Comparison of ENCODE assay signal across 19 cellular contexts in genomic region chr2:177714704-177715103, GRCh38.
A peak's percentile ranks its signal among the peaks of the same experiment; 100 is the strongest.
DNase-seq lines count a peak whose midpoint lies in the region; ATAC-seq and TF ChIP-seq lines count a peak whose summit lies in the region.
"Had no signal": no experiment of that assay in that cellular context is flagged by ENCODE, and none has a peak within 500 bp of the region (broad histone marks: within the 10 kb centered on the region; RNA-seq: fewer than 3 reads in every experiment).

No MANE protein-coding gene starts in this region.

- H3K4me1 ChIP-seq in PC-9 (replicated peaks; ENCODE audit: insufficient read depth) = no peaks in the 10 kb centered on the region

- ATAC-seq in GM21367 (IDR thresholded peaks at IDR 0.05; ENCODE audit: unreplicated experiment) = no peak
- ATAC-seq in HG03175 (IDR thresholded peaks at IDR 0.05; ENCODE audit: unreplicated experiment) = no peak
- ATAC-seq: SK-N-SH treated with all-trans-retinoic acid at 6 μM for 48 hours had no signal

- no peaks in the 10 kb centered on the region for H3K9me3 Mint-ChIP-seq in nephron
- H3K9me3 Mint-ChIP-seq: CD14-positive monocyte had no signal

- H4K20me1 ChIP-seq in PC-9 (ENCODE audit: insufficient read depth) = no peaks in the 10 kb centered on the region

- DNase-seq in Ammon's horn (ENCODE audit: low spot score) = peak; percentile 3
- DNase-seq in PC-9 = no peak
- DNase-seq in dorsolateral prefrontal cortex = no peak
- no peak for DNase-seq in NCI-H1105 (lab: John Stamatoyannopoulos, UW)
- no peak for DNase-seq in stimulated activated CD4-positive, alpha-beta T cell treated with anti-CD3 and anti-CD28 coated beads, Interleukin-4, amount 100 ng/mL, for 4 hours
- DNase-seq: 8988T, KBM-7, NCI-H1105 treated with DMSO at 0.1 percent for 48 hours, NCI-H2029 treated with DMSO at 0.1 percent for 48 hours, NCI-H226, NCI-H510A treated with DMSO at 0.1 percent for 48 hours, NCI-H748 treated with DMSO at 0.1 percent for 48 hours, SIG-M5 had no signal

- H3K9me2 ChIP-seq in PC-9 (ENCODE audit: insufficient read depth) = no peaks in the 10 kb centered on the region

- peak overlapping the region; percentile 78 to 94 (median 90) for H3K27ac Mint-ChIP-seq in nephron
- H3K27ac Mint-ChIP-seq: CD14-positive monocyte had no signal

- peak overlapping the region; percentile 3; the same call in 1 of the 2 replicates for H2AFZ ChIP-seq in PC-9

- intact Hi-C loops in PC-9 (cut with micrococcal nuclease; ENCODE audit: unreplicated experiment) (no loop called here), dorsolateral prefrontal cortex (cut with DNase I) (loop anchor here in 1 of 2 donors (10.0 kb wide), 1 partner anchor 550 kb away; no protein-coding TSS in a partner anchor)

- POLR2A ChIA-PET in PC-9 (lab: Charles Lee; ENCODE audit: unreplicated experiment) = no interaction called here

- H3K27ac ChIP-seq in PC-9 (no peak overlapping the region), dorsolateral prefrontal cortex (peak overlapping the region in 35 of 59 donors; percentile 2 to 80 (median 49))
- H3K27ac ChIP-seq: RWPE1 had no signal

- H3K4me3 ChIP-seq in PC-9 = no peak overlapping the region
- H3K4me3 ChIP-seq in dorsolateral prefrontal cortex = peak overlapping the region in 1 of 59 donors; percentile 10

- no peaks in the 10 kb centered on the region for H3K36me3 Mint-ChIP-seq in nephron (ENCODE audit: low read depth)
- H3K36me3 Mint-ChIP-seq: CD14-positive monocyte had no signal

- CTCF ChIA-PET in PC-9 (lab: Charles Lee) = no interaction called here

- no peak for TF ChIP-seq CTCF in PC-9 (conservative IDR thresholded peaks at IDR 0.05)
- no peak for TF ChIP-seq CTCF in dorsolateral prefrontal cortex (IDR thresholded peaks at IDR 0.05 in 54 of 56, conservative IDR thresholded peaks at IDR 0.05 in 2 of 56; ENCODE audit: low read depth in 1 of 56, partially characterized antibody in 56 of 56)
- TF ChIP-seq CTCF in nephron (IDR thresholded peaks at IDR 0.05; ENCODE audit: unreplicated experiment in 3 of 3) = no peak

- no peaks in the 10 kb centered on the region for H3K27me3 Mint-ChIP-seq in nephron (ENCODE audit: low read depth)

- BruUV-seq in PC-9 (replicated peaks; lab: Mats Ljungman, UMichigan) = no TSS peak

- no peaks in the 10 kb centered on the region for H3K79me2 ChIP-seq in PC-9 (ENCODE audit: low read depth)

- H3F3A ChIP-seq in PC-9 (ENCODE audit: insufficient read depth, low read depth) = no peaks in the 10 kb centered on the region

- H3K4me3 Mint-ChIP-seq in nephron = no peak overlapping the region
- H3K4me3 Mint-ChIP-seq: CD14-positive monocyte had no signal

- H3K27me3 ChIP-seq in PC-9 (ENCODE audit: insufficient read depth, low read depth) (no peaks in the 10 kb centered on the region), dorsolateral prefrontal cortex (no peaks in the 10 kb centered on the region)

- H3K9me3 ChIP-seq in PC-9 (ENCODE audit: insufficient read depth, low read depth) = no peaks in the 10 kb centered on the region

- no peaks in the 10 kb centered on the region for H3K36me3 ChIP-seq in PC-9 (ENCODE audit: low read depth)

- peaks cover 9% of the 10 kb centered on the region for H3K4me1 Mint-ChIP-seq in nephron
- H3K4me1 Mint-ChIP-seq: CD14-positive monocyte had no signal

- H3K4me2 ChIP-seq in PC-9 = no peak overlapping the region
